ENCODE assay signal across 13 cellular contexts in the genomic region with DNA sequence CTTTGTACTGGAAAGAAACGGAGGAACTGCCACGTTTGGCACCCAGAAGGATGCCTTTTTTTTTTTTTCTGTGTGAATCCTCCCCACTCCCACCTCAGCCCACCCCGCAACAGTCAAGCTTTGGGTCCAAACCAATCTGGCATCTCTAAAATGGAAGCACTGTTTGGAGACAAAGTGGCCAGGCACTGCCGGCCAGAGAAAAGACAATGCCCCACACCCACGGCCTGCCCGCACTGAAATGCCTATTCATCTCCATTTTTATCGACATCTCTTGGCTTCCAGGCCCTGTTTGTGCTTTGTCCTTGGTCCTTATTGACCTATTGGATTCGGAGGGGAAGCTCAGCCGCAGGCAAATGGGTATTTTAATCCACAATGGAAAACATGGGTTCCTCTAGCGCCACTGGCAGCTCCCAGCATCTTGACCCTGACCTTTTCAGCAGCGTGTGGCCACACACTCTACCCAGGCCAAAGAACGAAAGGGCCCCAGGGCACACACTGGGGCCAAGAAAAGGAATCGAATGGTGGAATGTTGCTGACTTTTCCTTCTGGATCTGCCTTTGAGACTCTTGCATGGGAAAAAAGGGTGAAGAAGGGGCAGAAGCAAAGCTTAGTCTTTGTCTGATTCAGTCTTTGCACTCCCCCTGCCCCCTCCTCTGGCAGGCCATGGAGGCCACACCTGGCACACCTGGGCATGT.
"Had no signal": no experiment of that assay in that cellular context is flagged by ENCODE, and none has a peak within 500 bp of the region (broad histone marks: within the 10 kb centered on the region; RNA-seq: fewer than 3 reads in every experiment).

No MANE protein-coding gene starts in this region.

- H3K27ac ChIP-seq: ascending aorta, foreskin keratinocyte, hepatocyte had no signal

- ATAC-seq: foreskin keratinocyte; left colon; natural killer cell treated with Interleukin-12 subunit alpha and Interleukin-12 subunit beta and Interleukin-15 and Interleukin-18, amount 100 ng/mL, for 72 hours had no signal

- FAIRE-seq: small intestine had no signal

- DNase-seq: activated CD4-positive, alpha-beta memory T cell treated with anti-CD3 and anti-CD28 coated beads, Interleukin-2, amount 10 ng/mL, durations not matched to agents 7 days and 5 days; activated CD4-positive, alpha-beta T cell treated with anti-CD3 and anti-CD28 coated beads for 1 hour; activated gamma-delta T cell treated with Interleukin-2 at 50 U/mL for 16 hours; activated naive CD8-positive, alpha-beta T cell treated with anti-CD3 and anti-CD28 coated beads for 36 hours; activated T-cell treated with anti-CD3 and anti-CD28 coated beads, Interleukin-2, amount 50 U/mL, for 48 hours; foreskin keratinocyte; left colon; retina; small intestine; trophoblast cell had no signal
